Comparison of ENCODE assay signal across 9 cellular contexts in genomic region chr3:185176756-185177359, GRCh38. TPM values are rescaled to one million over a fixed set of nuclear protein-coding genes. Genes with fewer than 3 reads are reported as not detected.
A peak's percentile ranks its signal among the peaks of the same experiment; 100 is the strongest.
DNase-seq lines count a peak whose midpoint lies in the region; ATAC-seq, FAIRE-seq and TF ChIP-seq lines count a peak whose summit lies in the region.
"Had no signal": no experiment of that assay in that cellular context is flagged by ENCODE, and none has a peak within 500 bp of the region (broad histone marks: within the 10 kb centered on the region; RNA-seq: fewer than 3 reads in every experiment).

No MANE protein-coding gene starts in this region.

- peak; percentile 89 for FAIRE-seq in K562 (lab: Jason Lieb, UNC)

- H2AFZ ChIP-seq in K562 (ENCODE audit: low read depth, low read length), result peak overlapping the region; percentile 93

- H3K36me3 ChIP-seq in K562 (ENCODE audit: control insufficient read depth, insufficient read depth, low read length), result no peaks in the 10 kb centered on the region
- no peaks in the 10 kb centered on the region for H3K36me3 ChIP-seq in tibial nerve
- H3K36me3 ChIP-seq: SJSA1 had no signal

- TF ChIP-seq POLR2A in K562 (conservative IDR thresholded peaks at IDR 0.05) (no peak), tibial nerve (IDR thresholded peaks at IDR 0.05) (no peak)

- no TSS peak for BruUV-seq in K562 (replicated peaks; lab: Mats Ljungman, UMichigan)

- H3K4me1 ChIP-seq in K562 (replicated peaks in 1 of 2; ENCODE audit: control insufficient read depth in 2 of 2, insufficient read depth in 2 of 2, low read length in 2 of 2) (peaks cover 7 to 13% of the 10 kb centered on the region in 2 experiments; a peak in 4 of 5 replicates), tibial nerve (peaks cover 0 to 26% (median 8%) of the 10 kb centered on the region in 4 donors)
- H3K4me1 ChIP-seq: SJSA1 had no signal

- no peak overlapping the region for H3K9ac ChIP-seq in K562 (ENCODE audit: insufficient read depth in 1 of 2, low read depth in 2 of 2, low read length in 2 of 2)

- intact Hi-C loops in K562 (cut with micrococcal nuclease), result loop anchor here (1.0 to 5.0 kb wide), 4 partner anchors 94 to 302 kb away; no protein-coding TSS in a partner anchor

- TF ChIP-seq CTCF in K562 (IDR thresholded peaks at IDR 0.05 in 2 of 3, conservative IDR thresholded peaks at IDR 0.05 in 1 of 3; ENCODE audit: insufficient read depth in 2 of 3, low read depth in 1 of 3, low read length in 3 of 3), result peak; percentile 49 to 72 (median 65); a peak in 5 of 6 replicates
- peak; percentile 51 to 73 (median 65) for TF ChIP-seq CTCF in tibial nerve (IDR thresholded peaks at IDR 0.05)

- in situ Hi-C loops in K562 (cut with MboI), result no loop called here

- H3K27me3 ChIP-seq in K562 (ENCODE audit: control insufficient read depth in 2 of 2, insufficient read depth in 2 of 2, low read length in 2 of 2), result peaks cover 8 to 13% of the 10 kb centered on the region in 2 experiments; a peak in 4 of 5 replicates
- H3K27me3 ChIP-seq in tibial nerve, result no peaks in the 10 kb centered on the region

- POLR2A ChIA-PET in K562 (lab: Yijun Ruan, JAX), result no interaction called here

- 11% methylated on average over 10 of the region's 10 CpGs for WGBS in K562 (ENCODE audit: insufficient coverage, low coverage, missing lambda C conversion rate)
- WGBS in tibial nerve, 2 donors, result 17 to 18% methylated on average over 10 of the region's 10 CpGs

- peak; percentile 39; the same call in 1 of the 3 replicates for ATAC-seq in K562
- ATAC-seq in left lobe of liver, result peak; percentile 83
- no peak for ATAC-seq in HG03565 (IDR thresholded peaks at IDR 0.05; ENCODE audit: unreplicated experiment)

- peak; percentile 72 to 77 for TF ChIP-seq RAD21 in K562 (CRISPR knock-in tag; conservative IDR thresholded peaks at IDR 0.05 in 1 of 2, IDR thresholded peaks at IDR 0.05 in 1 of 2)

- no peaks in the 10 kb centered on the region for H3K9me3 ChIP-seq in K562 (replicated peaks; ENCODE audit: control insufficient read depth, insufficient read depth, low read depth, low read length)
- H3K9me3 ChIP-seq in tibial nerve, result no peaks in the 10 kb centered on the region
- H3K9me3 ChIP-seq: SJSA1 had no signal

- no peak overlapping the region for H3K4me3 ChIP-seq in K562
- no peak overlapping the region for H3K4me3 ChIP-seq in tibial nerve
- H3K4me3 ChIP-seq: SJSA1 had no signal

- no peaks in the 10 kb centered on the region for H4K20me1 ChIP-seq in K562 (replicated peaks; ENCODE audit: control insufficient read depth, insufficient read depth, low read length)

- TF ChIP-seq EP300 in K562 (IDR thresholded peaks at IDR 0.05; ENCODE audit: low read length) (no peak), tibial nerve (IDR thresholded peaks at IDR 0.05) (no peak)

- H3K9me1 ChIP-seq in K562 (ENCODE audit: control insufficient read depth, insufficient read depth, low read length), result no peaks in the 10 kb centered on the region

- H3K4me2 ChIP-seq in K562 (ENCODE audit: insufficient read depth, low read length), result no peak overlapping the region

- no peaks in the 10 kb centered on the region for H3K79me2 ChIP-seq in K562 (ENCODE audit: control insufficient read depth, insufficient read depth, low read length)

- CTCF ChIA-PET in K562 (lab: Yijun Ruan, JAX; ENCODE audit: low intra/inter-chr PET ratio), result interaction anchor here (0.7 to 3.4 kb wide), 3 partner anchors 298 to 303 kb away, joined by 3 to 15 read pairs (median 4); no protein-coding TSS in a partner anchor

- DNase-seq in CD1c-positive myeloid dendritic cell (ENCODE audit: extremely low spot score) (peak; percentile 49), GM19240 (ENCODE audit: insufficient read length, low spot score) (peak; percentile 14), NCI-H526 (lab: John Stamatoyannopoulos, UW) (peak; percentile 16 to 66), K562 (ENCODE audit: extremely low read depth in 1 of 4, low spot score in 3 of 4) (peak; percentile 24 to 66 (median 35)), left lobe of liver (ENCODE audit: low spot score) (no peak), tibial nerve (ENCODE audit: low spot score in 2 of 2) (peak; percentile 21 to 25), HPDE6-E6E7 (ENCODE audit: extremely low spot score) (no peak)

- H3K27ac ChIP-seq in K562 (ENCODE audit: extremely low read depth, low read depth, low read length) (no peak overlapping the region), tibial nerve (peak overlapping the region in 1 of 4 donors; percentile 84)
- H3K27ac ChIP-seq: SJSA1 had no signal

TF ChIP-seq in K562, 482 proteins besides CTCF, POLR2A, EP300 and RAD21:
- TF ChIP-seq DACH1 (IDR thresholded peaks at IDR 0.05; ENCODE audit: partially characterized antibody) (peak; percentile 16), ZBTB9 (CRISPR knock-in tag; IDR thresholded peaks at IDR 0.05) (no peak), DEAF1 (CRISPR knock-in tag; IDR thresholded peaks at IDR 0.05) (peak; percentile 53), SMC3 (conservative IDR thresholded peaks at IDR 0.05; ENCODE audit: insufficient read depth, low read depth, low read length) (0 out of 2 replicates have a peak, but pooled peaks have one; percentile 40), ZNF79 (CRISPR knock-in tag; IDR thresholded peaks at IDR 0.05; ENCODE audit: low read depth) (no peak), JUN (IDR thresholded peaks at IDR 0.05; ENCODE audit: borderline replicate concordance, low read depth, low read length) (no peak), JUN (CRISPR knock-in tag; IDR thresholded peaks at IDR 0.05; ENCODE audit: borderline replicate concordance) (no peak)

RNA-seq across cellular contexts. Expression of gene C3orf70, which starts 24.0 kb away (rescaled TPM):
- 0.09 and 0.14 TPM in 2 replicates for total RNA-seq in K562 (2011; cell fraction: chromatin; rRNA removed; ENCODE audit: low replicate concordance)
- total RNA-seq in K562 (2011; cell fraction: nucleolus; rRNA removed), result 0.17 TPM in 1 of 2 replicates, not detected in the other
- total RNA-seq in K562 (2011; cell fraction: nucleoplasm; rRNA removed), result 0.07 and 0.08 TPM in 2 replicates
- total RNA-seq in K562 (2014; rRNA removed), result not detected in 2 replicates
- not detected in 2 replicates for total RNA-seq in K562 (2014; rRNA removed; fragmentation: Illumina TruSeq; extraction: Trizol)
- total RNA-seq in K562 (2015; rRNA removed; fragmentation: Illumina TruSeq; extraction: Trizol), result 0.04 TPM in 1 of 2 replicates, not detected in the other
- total RNA-seq in K562 (2021), result 0.04 TPM in 1 of 2 replicates, not detected in the other
- 0.01 and 0.03 TPM in 2 replicates for polyA plus RNA-seq in K562 (2011; rRNA removed)
- 0.03 TPM in 1 of 2 replicates, not detected in the other for polyA plus RNA-seq in K562 (2011; cell fraction: cytosol; rRNA removed)
- polyA plus RNA-seq in K562 (2011; cell fraction: nucleus; rRNA removed), result 0.04 TPM in 1 of 2 replicates, not detected in the other
- polyA plus RNA-seq in K562 (2012), result 0.01 TPM in 1 of 2 replicates, not detected in the other
- 0.01 TPM in 1 of 2 replicates, not detected in the other for polyA plus RNA-seq in K562 (2014; fragmentation: Illumina TruSeq; extraction: Trizol)
- polyA plus RNA-seq in K562 (2014; fragmentation: Nextera tagmentation; extraction: Ambion mirVana), result not detected
- not detected in 2 replicates for polyA plus RNA-seq in K562 (2014; rRNA removed)
- polyA minus RNA-seq in K562 (2011; rRNA and poly(A)+ RNA removed), result 0.07 TPM in 1 of 2 replicates, not detected in the other
- not detected in 2 replicates for polyA minus RNA-seq in K562 (2011; cell fraction: cytosol; rRNA and poly(A)+ RNA removed)
- polyA minus RNA-seq in K562 (2011; cell fraction: nucleus; rRNA and poly(A)+ RNA removed), result not detected in 2 replicates
- total RNA-seq in left lobe of liver, result 0.28 TPM
- 10 to 100 TPM in 2 of 4 donors, 1 to 10 TPM in 2; 7.8 to 13.8 (median 9.8) TPM for total RNA-seq in tibial nerve

Comparison
In these comparisons a context has a peak if more than half of its experiments do, and no peak if none do; other contexts are left out.
1. DNase-seq: peak in CD1c-positive myeloid dendritic cell (single experiment), GM19240 (single experiment), NCI-H526 (2 of 2), K562 (4 of 4) and tibial nerve (2 of 2); none in left lobe of liver (single experiment) and HPDE6-E6E7 (single experiment).